In the genomic region with DNA sequence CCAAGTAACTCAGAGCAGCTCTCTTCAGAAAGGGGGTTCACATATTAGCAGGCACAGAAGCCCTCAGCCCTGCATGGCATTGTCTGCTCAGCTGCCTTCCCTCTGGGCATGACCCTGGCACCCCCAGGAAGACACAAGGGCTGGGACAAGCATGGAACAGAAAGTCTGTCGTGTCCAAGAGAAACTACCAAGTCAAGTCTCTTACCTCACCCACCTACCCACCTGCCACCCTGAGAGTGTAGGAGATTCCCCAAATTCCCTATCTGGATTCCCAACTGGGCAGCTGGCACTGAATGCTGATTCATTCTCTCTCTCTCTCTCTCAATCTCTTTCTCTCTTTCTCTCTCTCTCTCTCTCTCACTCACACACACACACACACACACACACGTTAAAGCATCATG, we compare ENCODE assay signal across 8 cellular contexts. TPM values are rescaled to one million over a fixed set of nuclear protein-coding genes. Genes with fewer than 3 reads are reported as not detected.
A peak's percentile ranks its signal among the peaks of the same experiment; 100 is the strongest.
DNase-seq lines count a peak whose midpoint lies in the region; ATAC-seq and TF ChIP-seq lines count a peak whose summit lies in the region.

No MANE protein-coding gene starts in this region.

- no peaks in the 10 kb centered on the region for H3K27me3 Mint-ChIP-seq in CD8-positive, alpha-beta T cell (ENCODE audit: low read depth)
- H3K27me3 Mint-ChIP-seq in dendritic cell treated with granulocyte-macrophage colony-stimulating factor and Interleukin-4, amounts not matched to agents 40 ng/mL and 50 ng/mL, for 4 days: no peaks in the 10 kb centered on the region
- H3K27me3 Mint-ChIP-seq in neural crest cell (ENCODE audit: low read depth): peaks cover 3% of the 10 kb centered on the region

- no peaks in the 10 kb centered on the region for H3K9me2 ChIP-seq in MM.1S (replicated peaks; ENCODE audit: insufficient read depth, low read length)

- no peak overlapping the region for H2AFZ ChIP-seq in MM.1S (ENCODE audit: low read length)

- H3K9me3 ChIP-seq in CD8-positive, alpha-beta T cell (ENCODE audit: low read length): no peaks in the 10 kb centered on the region
- H3K9me3 ChIP-seq in MM.1S (replicated peaks; ENCODE audit: insufficient read depth, low read length): no peaks in the 10 kb centered on the region

- H3K4me1 ChIP-seq in CD8-positive, alpha-beta T cell (ENCODE audit: insufficient read depth, low read length): peaks cover 69% of the 10 kb centered on the region
- peaks cover 94% of the 10 kb centered on the region for H3K4me1 ChIP-seq in MM.1S (ENCODE audit: low read length)

- H3K4me3 ChIP-seq in CD8-positive, alpha-beta T cell (ENCODE audit: low read depth, low read length): no peak overlapping the region
- H3K4me3 ChIP-seq in MM.1S (ENCODE audit: low read length): peak overlapping the region; percentile 35; the same call in 1 of the 2 replicates

- no peaks in the 10 kb centered on the region for H3K9me3 Mint-ChIP-seq in CD8-positive, alpha-beta T cell
- no peaks in the 10 kb centered on the region for H3K9me3 Mint-ChIP-seq in dendritic cell treated with granulocyte-macrophage colony-stimulating factor and Interleukin-4, amounts not matched to agents 40 ng/mL and 50 ng/mL, for 4 days
- no peaks in the 10 kb centered on the region for H3K9me3 Mint-ChIP-seq in neural crest cell

- CTCF ChIA-PET in CD8-positive, alpha-beta T cell (lab: Charles Lee): interaction anchor here (0.7 to 2.3 kb wide), 8 partner anchors 8 to 152 kb away, joined by 3 to 6 read pairs (median 3); no protein-coding TSS in a partner anchor

- POLR2A ChIA-PET in CD8-positive, alpha-beta T cell (lab: Charles Lee): interaction anchor here (1.2 to 2.4 kb wide), 3 partner anchors 9 to 15 kb away, joined by 5 to 8 read pairs (median 6); no protein-coding TSS in a partner anchor

- H3K27ac ChIP-seq in CD8-positive, alpha-beta T cell (ENCODE audit: low read depth, low read length): no peak overlapping the region
- H3K27ac ChIP-seq in MM.1S (ENCODE audit: low read length): peak overlapping the region; percentile 97

- peaks cover 92% of the 10 kb centered on the region for H3K4me1 Mint-ChIP-seq in CD8-positive, alpha-beta T cell (ENCODE audit: low read depth)
- peaks cover 100% of the 10 kb centered on the region for H3K4me1 Mint-ChIP-seq in dendritic cell treated with granulocyte-macrophage colony-stimulating factor and Interleukin-4, amounts not matched to agents 40 ng/mL and 50 ng/mL, for 4 days (ENCODE audit: low read depth)
- peaks cover 85% of the 10 kb centered on the region for H3K4me1 Mint-ChIP-seq in neural crest cell

- peak overlapping the region; percentile 99 for H3K4me2 ChIP-seq in MM.1S (ENCODE audit: low read depth, low read length)

- peak overlapping the region; percentile 76 for H3K9ac ChIP-seq in MM.1S (ENCODE audit: low read length)

- H3F3A ChIP-seq in MM.1S (ENCODE audit: insufficient read depth, low read length): peaks cover 84% of the 10 kb centered on the region

- no peak for TF ChIP-seq CTCF in CD8-positive, alpha-beta T cell (IDR thresholded peaks at IDR 0.05)
- no peak for TF ChIP-seq CTCF in MM.1S (IDR thresholded peaks at IDR 0.05; ENCODE audit: low read length)
- TF ChIP-seq CTCF in neural crest cell (conservative IDR thresholded peaks at IDR 0.05): no peak

- intact Hi-C loops in CD8-positive, alpha-beta T cell (cut with DNase I, micrococcal nuclease): loop anchor here (2.0 to 10.0 kb wide), 3 partner anchors 20 to 486 kb away; no protein-coding TSS in a partner anchor
- intact Hi-C loops in dendritic cell treated with granulocyte-macrophage colony-stimulating factor and Interleukin-4, amounts not matched to agents 40 ng/mL and 50 ng/mL, for 4 days (cut with micrococcal nuclease): loop anchor here (10.0 kb wide), 1 partner anchor 144 kb away; no protein-coding TSS in a partner anchor

- no peak for ATAC-seq in CD8-positive, alpha-beta T cell
- no peak for ATAC-seq in HG03025 (IDR thresholded peaks at IDR 0.05; ENCODE audit: low FRiP score, unreplicated experiment)

- H4K20me1 ChIP-seq in MM.1S (ENCODE audit: insufficient read depth, low read length): no peaks in the 10 kb centered on the region

- peaks cover 6% of the 10 kb centered on the region for H3K36me3 Mint-ChIP-seq in CD8-positive, alpha-beta T cell
- H3K36me3 Mint-ChIP-seq in dendritic cell treated with granulocyte-macrophage colony-stimulating factor and Interleukin-4, amounts not matched to agents 40 ng/mL and 50 ng/mL, for 4 days (ENCODE audit: low read depth): peaks cover 58% of the 10 kb centered on the region
- no peaks in the 10 kb centered on the region for H3K36me3 Mint-ChIP-seq in neural crest cell (ENCODE audit: low read depth)

- H3K27ac Mint-ChIP-seq in CD8-positive, alpha-beta T cell: peak overlapping the region; percentile 91
- peak overlapping the region; percentile 77 for H3K27ac Mint-ChIP-seq in dendritic cell treated with granulocyte-macrophage colony-stimulating factor and Interleukin-4, amounts not matched to agents 40 ng/mL and 50 ng/mL, for 4 days
- peak overlapping the region; percentile 83 for H3K27ac Mint-ChIP-seq in neural crest cell (ENCODE audit: unreplicated experiment)

- H3K79me2 ChIP-seq in MM.1S (ENCODE audit: low read length): peaks cover 100% of the 10 kb centered on the region

- H3K4me3 Mint-ChIP-seq in CD8-positive, alpha-beta T cell: peak overlapping the region; percentile 69
- H3K4me3 Mint-ChIP-seq in dendritic cell treated with granulocyte-macrophage colony-stimulating factor and Interleukin-4, amounts not matched to agents 40 ng/mL and 50 ng/mL, for 4 days: no peak overlapping the region
- H3K4me3 Mint-ChIP-seq in neural crest cell: peak overlapping the region; percentile 56

- H3K27me3 ChIP-seq in CD8-positive, alpha-beta T cell (ENCODE audit: insufficient read depth, low read length): no peaks in the 10 kb centered on the region
- no peaks in the 10 kb centered on the region for H3K27me3 ChIP-seq in MM.1S (replicated peaks; ENCODE audit: insufficient read depth, low read length)

- no peak for DNase-seq in CD8-positive, alpha-beta T cell
- DNase-seq in MM.1S (no peak), neural crest cell (ENCODE audit: low read depth, low spot score) (no peak), NCI-H1417 (lab: John Stamatoyannopoulos, UW) (no peak), SHP77 (lab: John Stamatoyannopoulos, UW) (no peak)
- no peak for DNase-seq in stimulated activated CD4-positive, alpha-beta T cell treated with anti-CD3 and anti-CD28 coated beads, Interleukin-1b, Interleukin-23, amount 100 ng/mL, for 48 hours

- H3K36me3 ChIP-seq in CD8-positive, alpha-beta T cell (ENCODE audit: insufficient read depth, low read length): no peaks in the 10 kb centered on the region
- H3K36me3 ChIP-seq in MM.1S (replicated peaks; ENCODE audit: insufficient read depth, low read length): no peaks in the 10 kb centered on the region

RNA-seq across cellular contexts. Expression of a gene that starts 21.6 kb away (rescaled TPM):
- 100 to 1,000 TPM; 227 to 236 TPM for total RNA-seq in CD8-positive, alpha-beta T cell
- 1.8 and 2.0 TPM in 2 replicates for total RNA-seq in neural crest cell

Comparison
In these comparisons a context has a peak if more than half of its experiments do, and no peak if none do; other contexts are left out.
1. RNA of a gene that starts 21.6 kb away (total RNA-seq): 227 to 236 TPM in CD8-positive, alpha-beta T cell; 1.8 to 2.0 TPM in neural crest cell; every median in the first group is over 10 times any median in the second.
2. Peak in every context shown above with its lines, with median percentiles within 50 percentile points of each other: H3K27ac Mint-ChIP-seq.